In the genomic region with DNA sequence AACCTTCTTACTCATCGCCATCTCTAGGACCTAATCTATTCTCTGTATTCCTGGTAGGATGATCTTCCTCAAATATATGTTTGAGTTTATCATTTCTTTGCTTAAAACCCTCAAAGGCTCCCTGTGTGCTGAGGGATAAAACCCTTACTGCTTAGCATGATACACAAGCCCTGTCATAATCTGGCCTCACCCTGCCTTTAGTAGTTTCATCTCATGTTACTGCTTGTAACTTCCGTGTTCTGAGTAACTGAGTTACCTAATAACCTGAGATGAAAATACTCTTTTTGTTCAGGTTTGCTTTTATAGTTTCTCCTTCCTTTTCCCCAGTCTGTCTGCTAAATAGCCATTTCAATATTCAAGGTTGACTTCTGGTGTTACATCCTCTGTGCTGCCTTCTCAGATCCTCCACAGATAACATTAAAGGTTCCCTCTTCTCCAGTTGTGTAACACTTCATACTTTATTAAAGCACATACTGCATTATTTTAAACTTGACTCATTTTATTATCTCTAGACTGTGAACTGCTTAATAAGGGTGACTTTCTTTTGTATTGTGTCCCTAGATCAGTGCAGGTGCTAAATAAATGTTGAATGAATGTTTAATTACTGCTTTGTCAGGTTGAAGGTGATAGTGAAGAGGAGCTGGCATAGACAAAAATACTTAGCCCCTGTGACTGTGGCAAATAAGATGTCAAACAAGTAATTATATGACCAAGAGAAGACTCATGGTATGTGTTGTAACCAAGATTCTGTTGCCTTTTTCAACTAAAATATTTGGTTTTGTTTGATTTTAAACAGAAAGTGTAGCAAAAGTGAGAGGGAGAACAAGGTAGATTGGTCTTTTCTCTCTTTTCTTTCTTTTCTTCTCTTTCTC, we compare ENCODE assay signal across 8 cellular contexts. TPM values are rescaled to one million over a fixed set of nuclear protein-coding genes. Genes with fewer than 3 reads are reported as not detected.
A peak's percentile ranks its signal among the peaks of the same experiment; 100 is the strongest.
DNase-seq lines count a peak whose midpoint lies in the region; ATAC-seq, FAIRE-seq and TF ChIP-seq lines count a peak whose summit lies in the region.

No MANE protein-coding gene starts in this region.

- peaks cover 0 to 11% of the 10 kb centered on the region in 2 experiments for H3K4me1 ChIP-seq in trophoblast cell (ENCODE audit: control insufficient read depth in 1 of 2, insufficient read depth in 2 of 2, low read length in 2 of 2)

- H3K9me3 Mint-ChIP-seq in IgD-negative memory B cell (no peaks in the 10 kb centered on the region), nephron progenitor cell (no peaks in the 10 kb centered on the region)

- H2BK12ac ChIP-seq in trophoblast cell (ENCODE audit: low read length), result no peak overlapping the region

- H3K79me1 ChIP-seq in trophoblast cell (ENCODE audit: low read length), result no peaks in the 10 kb centered on the region

- H2AK5ac ChIP-seq in trophoblast cell (ENCODE audit: low read length), result no peak overlapping the region

- H3K27me3 Mint-ChIP-seq in IgD-negative memory B cell, result no peaks in the 10 kb centered on the region
- H3K27me3 Mint-ChIP-seq in nephron progenitor cell (ENCODE audit: low read depth, poor library complexity), result no peaks in the 10 kb centered on the region

- H3K4me3 ChIP-seq in choroid plexus epithelial cell (ENCODE audit: low read depth, low read length) (no peak overlapping the region), trophoblast cell (ENCODE audit: low read depth, low read length) (no peak overlapping the region)

- no peak overlapping the region for H3K23ac ChIP-seq in trophoblast cell (ENCODE audit: low read length)

- H3K4me3 Mint-ChIP-seq in IgD-negative memory B cell, result no peak overlapping the region
- H3K4me3 Mint-ChIP-seq in nephron progenitor cell, result no peak overlapping the region

- peak; percentile 72 for FAIRE-seq in GM12891 (lab: Jason Lieb, UNC)

- DNase-seq in GM12891 (ENCODE audit: insufficient read length, low spot score) (no peak), choroid plexus epithelial cell (ENCODE audit: low read depth) (peak; percentile 65), nephron progenitor cell (no peak), trophoblast cell (no peak), Kasumi-1 (lab: John Stamatoyannopoulos, UW) (no peak)
- DNase-seq in activated CD4-positive, CD25-positive, alpha-beta regulatory T cell (lab: John Stamatoyannopoulos, UW), result no peak

- no peak overlapping the region for H3K14ac ChIP-seq in trophoblast cell (ENCODE audit: low read length)

- H4K91ac ChIP-seq in trophoblast cell (ENCODE audit: low read depth, low read length), result no peak overlapping the region

- no peak overlapping the region for H2AFZ ChIP-seq in trophoblast cell (ENCODE audit: insufficient read depth, low read length, poor library complexity)

- no peak overlapping the region for H4K8ac ChIP-seq in trophoblast cell (ENCODE audit: low read depth, low read length)

- no peak overlapping the region for H3K9ac ChIP-seq in trophoblast cell (ENCODE audit: low read length)

- H3K36me3 Mint-ChIP-seq in IgD-negative memory B cell (peaks cover 5% of the 10 kb centered on the region), nephron progenitor cell (ENCODE audit: low read depth) (peaks cover 25% of the 10 kb centered on the region)

- no CpG with 5 or more reads among the region's 2 CpGs for WGBS in trophoblast cell (ENCODE audit: extremely low coverage, insufficient coverage, insufficient read length)

- peak overlapping the region in 2 of 3 donors; percentile 8 to 60 for H3K27ac Mint-ChIP-seq in IgD-negative memory B cell
- H3K27ac Mint-ChIP-seq in nephron progenitor cell, result peak overlapping the region; percentile 62

- no peak overlapping the region for H3K27ac ChIP-seq in trophoblast cell (ENCODE audit: low read depth, low read length)

- TF ChIP-seq POLR2A in GM12891 (IDR thresholded peaks at IDR 0.05; ENCODE audit: low read depth, low read length), result no peak

- no peak overlapping the region for H3K18ac ChIP-seq in trophoblast cell (ENCODE audit: low read length)

- H3K4me2 ChIP-seq in trophoblast cell (ENCODE audit: low read length), result no peak overlapping the region

- no peaks in the 10 kb centered on the region for H3K9me3 ChIP-seq in trophoblast cell (ENCODE audit: insufficient read depth, low read depth, low read length)

- H3K79me2 ChIP-seq in trophoblast cell (ENCODE audit: control insufficient read depth, insufficient read depth, low read length, poor library complexity), result peaks cover 3% of the 10 kb centered on the region

- H3K4ac ChIP-seq in trophoblast cell (ENCODE audit: low read depth, low read length), result no peak overlapping the region

- TF ChIP-seq CTCF in choroid plexus epithelial cell (conservative IDR thresholded peaks at IDR 0.05; ENCODE audit: low read depth, low read length), result no peak
- no peak for TF ChIP-seq CTCF in nephron progenitor cell (IDR thresholded peaks at IDR 0.05)

- peaks cover 1 to 2% of the 10 kb centered on the region in 2 experiments for H3K36me3 ChIP-seq in trophoblast cell (ENCODE audit: control insufficient read depth in 1 of 2, insufficient read depth in 2 of 2, low read length in 2 of 2)

- no peak overlapping the region for H2BK5ac ChIP-seq in trophoblast cell (ENCODE audit: low read depth, low read length, poor library complexity)

- H3K27me3 ChIP-seq in trophoblast cell (ENCODE audit: insufficient read depth, low read length), result no peaks in the 10 kb centered on the region

- no peak overlapping the region for H4K12ac ChIP-seq in trophoblast cell (ENCODE audit: low read depth, low read length)

- ATAC-seq in HG03442 (IDR thresholded peaks at IDR 0.05; ENCODE audit: unreplicated experiment), result no peak

- H3K4me1 Mint-ChIP-seq in IgD-negative memory B cell (peaks cover 22 to 40% (median 34%) of the 10 kb centered on the region in 3 donors), nephron progenitor cell (peaks cover 20% of the 10 kb centered on the region)

- H2BK120ac ChIP-seq in trophoblast cell (ENCODE audit: insufficient read depth, low read length, poor library complexity), result no peak overlapping the region

TF ChIP-seq in GM12891, 5 proteins besides CTCF, POLR2A, EP300 and RAD21:
- no peak for TF ChIP-seq POLR2AphosphoS5 (IDR thresholded peaks at IDR 0.05; ENCODE audit: low read depth, low read length)
- TF ChIP-seq POU2F2 (IDR thresholded peaks at IDR 0.05; ENCODE audit: low read depth, low read length), result no peak
- no peak for TF ChIP-seq TAF1 (IDR thresholded peaks at IDR 0.05; ENCODE audit: low read depth, low read length)
- no peak for TF ChIP-seq SPI1 (IDR thresholded peaks at IDR 0.05; ENCODE audit: low read depth, low read length)
- TF ChIP-seq PAX5 (IDR thresholded peaks at IDR 0.05; ENCODE audit: insufficient read depth, low read length, severe bottlenecking), result no peak

RNA-seq across cellular contexts. Expression of gene NFAT5, which starts 47.8 kb away (rescaled TPM):
- 4.7 TPM for polyA plus RNA-seq in GM12891 (2012; ENCODE audit: low read depth, missing spikeins)
- polyA plus RNA-seq in IgD-negative memory B cell, result 9.5 TPM
- 26.0 and 26.1 TPM in 2 replicates for polyA plus RNA-seq in trophoblast cell (2013)
